ENCODE assay signal across 8 cellular contexts in the genomic region with DNA sequence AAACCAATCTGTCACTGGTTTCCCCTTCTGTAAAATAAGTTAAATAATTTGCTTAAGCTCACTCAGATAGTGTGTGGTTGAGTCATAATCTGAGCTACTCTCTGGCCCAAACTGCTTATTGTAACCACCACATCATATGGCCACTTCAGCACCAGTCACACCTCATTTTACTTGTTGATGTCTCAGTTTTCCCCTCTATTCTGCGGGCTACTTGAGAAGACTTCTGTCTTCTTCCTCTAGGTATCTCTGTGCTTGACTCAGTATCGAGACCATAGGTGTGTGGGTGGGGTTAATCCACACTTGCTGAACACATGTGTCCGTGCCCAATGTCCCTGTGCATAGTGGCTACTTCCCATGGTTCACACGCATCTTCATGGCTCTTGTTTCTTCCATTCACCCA. TPM values are rescaled to one million over a fixed set of nuclear protein-coding genes. Genes with fewer than 3 reads are reported as not detected.
A peak's percentile ranks its signal among the peaks of the same experiment; 100 is the strongest.
DNase-seq lines count a peak whose midpoint lies in the region; ATAC-seq lines count a peak whose summit lies in the region.

No MANE protein-coding gene starts in this region.

- peak; percentile 78 for ATAC-seq in GM18502 (IDR thresholded peaks at IDR 0.05; ENCODE audit: poor library complexity, unreplicated experiment)
- peak; percentile 78 for ATAC-seq in GM19043 (IDR thresholded peaks at IDR 0.05; ENCODE audit: low read depth, unreplicated experiment)
- ATAC-seq in HG02763 (IDR thresholded peaks at IDR 0.05; ENCODE audit: unreplicated experiment): peak; percentile 72
- peak; percentile 66 for ATAC-seq in HG03521 (IDR thresholded peaks at IDR 0.05; ENCODE audit: unreplicated experiment)
- ATAC-seq in sciatic nerve: no peak

- intact Hi-C loops in sciatic nerve (cut with DNase I): no loop called here

- DNase-seq in sciatic nerve (ENCODE audit: low spot score) (no peak), nucleus accumbens (lab: John Stamatoyannopoulos, UW) (no peak), NCI-H2196 treated with DMSO at 0.1 percent for 48 hours (lab: John Stamatoyannopoulos, UW; ENCODE audit: unreplicated experiment) (no peak)
- no peak for DNase-seq in activated effector memory CD4-positive, alpha-beta T cell treated with Interleukin-2 at 50 U/mL for 16 hours

RNA-seq across cellular contexts. Expression of a gene that starts 32.9 kb away (rescaled TPM):
- 4.5 TPM for total RNA-seq in sciatic nerve

RNA-seq across cellular contexts. Expression of a gene that starts 55.9 kb away (rescaled TPM):
- 12.9 TPM for total RNA-seq in sciatic nerve

RNA-seq across cellular contexts. Expression of a gene that starts 59.3 kb away (rescaled TPM):
- total RNA-seq in sciatic nerve: 33.3 TPM
